Comparison of ENCODE assay signal across 9 cellular contexts in the genomic region with DNA sequence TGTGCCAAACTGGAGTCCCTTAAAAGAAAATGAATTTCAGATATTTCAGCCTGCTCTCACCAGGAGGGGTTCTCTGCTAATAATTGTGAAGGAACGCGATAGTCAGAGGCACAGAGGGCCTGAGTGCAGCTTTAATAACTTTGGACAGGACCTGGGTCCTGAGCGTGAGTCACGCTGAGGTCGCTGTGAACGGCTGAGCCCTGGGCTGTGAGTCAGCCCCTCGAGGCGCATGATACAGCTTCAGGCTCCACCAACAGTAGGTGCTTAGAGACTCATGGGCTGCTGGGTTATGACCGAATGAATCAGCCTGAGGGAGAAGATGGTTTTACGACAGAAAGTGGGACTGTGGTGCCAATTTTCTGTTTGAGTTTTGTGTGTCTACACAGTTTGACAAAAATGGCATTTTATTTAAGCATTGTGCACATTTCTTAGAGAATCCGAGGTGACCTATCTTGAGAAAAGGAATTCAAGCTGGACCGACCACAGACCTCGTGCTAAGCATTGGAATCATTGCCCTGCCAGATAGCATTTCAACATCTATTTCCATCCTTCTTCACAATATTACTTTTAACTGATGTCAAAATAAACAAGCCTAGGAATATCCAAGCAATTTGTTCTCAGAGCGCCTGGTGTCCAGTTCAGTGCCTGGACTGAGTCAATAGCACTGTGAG.
DNase-seq lines count a peak whose midpoint lies in the region; ATAC-seq and TF ChIP-seq lines count a peak whose summit lies in the region.
"Had no signal": no experiment of that assay in that cellular context is flagged by ENCODE, and none has a peak within 500 bp of the region (broad histone marks: within the 10 kb centered on the region; RNA-seq: fewer than 3 reads in every experiment).

No MANE protein-coding gene starts in this region.

- no peak overlapping the region for H3K4me3 ChIP-seq in HCT116 (replicated peaks in 1 of 2; ENCODE audit: low read depth in 1 of 2, low read length in 2 of 2)
- H3K4me3 ChIP-seq in right cardiac atrium (ENCODE audit: low read length) = no peak overlapping the region
- no peak overlapping the region for H3K4me3 ChIP-seq in stomach
- H3K4me3 ChIP-seq in neural progenitor cell = no peak overlapping the region
- H3K4me3 ChIP-seq in MM.1S (ENCODE audit: low read length) = no peak overlapping the region

- DNase-seq in HCT116 (ENCODE audit: low read depth, low spot score) = peak; percentile 88
- peak; percentile 95 for DNase-seq in amniotic stem cell (lab: John Stamatoyannopoulos, UW)
- peak; percentile 89 to 91 (median 90) for DNase-seq in right cardiac atrium
- DNase-seq in stomach = peak; percentile 37
- DNase-seq in neural progenitor cell (ENCODE audit: low spot score) = no peak
- DNase-seq in MM.1S = no peak

- TF ChIP-seq EP300 in stomach (IDR thresholded peaks at IDR 0.05) = no peak

- H3K4me2 ChIP-seq in HCT116 (ENCODE audit: low read length) = peak overlapping the region; percentile 67
- H3K4me2 ChIP-seq in neural progenitor cell = no peak overlapping the region
- no peak overlapping the region for H3K4me2 ChIP-seq in MM.1S (ENCODE audit: low read depth, low read length)

- H3K27me3 ChIP-seq in HCT116 (ENCODE audit: insufficient read depth, low read length) (no peaks in the 10 kb centered on the region), right cardiac atrium (ENCODE audit: control insufficient read depth, insufficient read depth) (no peaks in the 10 kb centered on the region), stomach (no peaks in the 10 kb centered on the region), neural progenitor cell (no peaks in the 10 kb centered on the region), MM.1S (replicated peaks; ENCODE audit: insufficient read depth, low read length) (no peaks in the 10 kb centered on the region)

- H3K4me3 Mint-ChIP-seq in neural progenitor cell = no peak overlapping the region

- no peaks in the 10 kb centered on the region for H3K9me3 ChIP-seq in HCT116 (ENCODE audit: control insufficient read depth in 1 of 2, insufficient read depth in 1 of 2, low read depth in 1 of 2, low read length in 2 of 2)
- no peaks in the 10 kb centered on the region for H3K9me3 ChIP-seq in right cardiac atrium (ENCODE audit: control insufficient read depth, low read length)
- no peaks in the 10 kb centered on the region for H3K9me3 ChIP-seq in stomach
- H3K9me3 ChIP-seq in neural progenitor cell (ENCODE audit: low read depth) = no peaks in the 10 kb centered on the region
- no peaks in the 10 kb centered on the region for H3K9me3 ChIP-seq in MM.1S (replicated peaks; ENCODE audit: insufficient read depth, low read length)

- no peak for TF ChIP-seq POLR2A in HCT116 (IDR thresholded peaks at IDR 0.05; ENCODE audit: borderline replicate concordance, extremely low read depth, insufficient read depth, insufficient read length)
- TF ChIP-seq POLR2A in stomach (IDR thresholded peaks at IDR 0.05) = no peak
- no peak for TF ChIP-seq POLR2A in GM18505 (IDR thresholded peaks at IDR 0.05; ENCODE audit: borderline replicate concordance, extremely low read depth, insufficient read depth, insufficient read length)

- H3K79me2 ChIP-seq in HCT116 (ENCODE audit: insufficient read depth, low read length) = no peaks in the 10 kb centered on the region
- H3K79me2 ChIP-seq in neural progenitor cell (ENCODE audit: low read depth) = no peaks in the 10 kb centered on the region
- no peaks in the 10 kb centered on the region for H3K79me2 ChIP-seq in MM.1S (ENCODE audit: low read length)

- H3K9me2 ChIP-seq in HCT116 (ENCODE audit: insufficient read depth) = no peaks in the 10 kb centered on the region
- H3K9me2 ChIP-seq in MM.1S (replicated peaks; ENCODE audit: insufficient read depth, low read length) = no peaks in the 10 kb centered on the region

- H3K27me3 Mint-ChIP-seq in neural progenitor cell (ENCODE audit: insufficient read depth, low read depth) = peaks cover 3% of the 10 kb centered on the region

- CTCF ChIA-PET in HCT116 (lab: Charles Lee) = no interaction called here

- WGBS in right cardiac atrium = 49% methylated on average over 14 of the region's 14 CpGs
- 59 to 75% (median 61%) methylated on average over 14 of the region's 14 CpGs for WGBS in stomach, 5 donors

- H3K9ac ChIP-seq in HCT116 (ENCODE audit: low read length) (peak overlapping the region; percentile 10; the same call in 1 of the 2 replicates), neural progenitor cell (no peak overlapping the region), MM.1S (ENCODE audit: low read length) (no peak overlapping the region)

- no peak overlapping the region for H3K27ac Mint-ChIP-seq in neural progenitor cell

- ATAC-seq in HCT116 (peak; percentile 100), right cardiac atrium (peak; percentile 96), GM19452 (IDR thresholded peaks at IDR 0.05; ENCODE audit: unreplicated experiment) (no peak), GM18505 (IDR thresholded peaks at IDR 0.05; ENCODE audit: unreplicated experiment) (no peak)

- H3F3A ChIP-seq in neural progenitor cell (ENCODE audit: low read depth) (no peaks in the 10 kb centered on the region), MM.1S (ENCODE audit: insufficient read depth, low read length) (no peaks in the 10 kb centered on the region)

- no peak overlapping the region for H3K27ac ChIP-seq in HCT116 (ENCODE audit: low read depth, low read length)
- H3K27ac ChIP-seq in right cardiac atrium (ENCODE audit: low read length) = peak overlapping the region; percentile 66
- H3K27ac ChIP-seq in stomach = peak overlapping the region; percentile 25 to 67 (median 38)
- H3K27ac ChIP-seq in neural progenitor cell = no peak overlapping the region
- H3K27ac ChIP-seq in MM.1S (ENCODE audit: low read length) = no peak overlapping the region
- H3K27ac ChIP-seq: VCaP had no signal

- TF ChIP-seq CTCF in HCT116 (IDR thresholded peaks at IDR 0.05 in 2 of 3, conservative IDR thresholded peaks at IDR 0.05 in 1 of 3; ENCODE audit: borderline replicate concordance in 1 of 3, insufficient read depth in 1 of 3, low read depth in 2 of 3, low read length in 2 of 3) = no peak
- no peak for TF ChIP-seq CTCF in stomach (IDR thresholded peaks at IDR 0.05)
- no peak for TF ChIP-seq CTCF in neural progenitor cell (IDR thresholded peaks at IDR 0.05)
- no peak for TF ChIP-seq CTCF in MM.1S (IDR thresholded peaks at IDR 0.05; ENCODE audit: low read length)

- POLR2A ChIA-PET in HCT116 (lab: Charles Lee) = no interaction called here

- H3K9me3 Mint-ChIP-seq in neural progenitor cell = peaks cover 4% of the 10 kb centered on the region

- H4K20me1 ChIP-seq in HCT116 (ENCODE audit: insufficient read depth) (no peaks in the 10 kb centered on the region), neural progenitor cell (ENCODE audit: low read depth) (no peaks in the 10 kb centered on the region), MM.1S (ENCODE audit: insufficient read depth, low read length) (no peaks in the 10 kb centered on the region)

- H3K36me3 ChIP-seq in HCT116 (ENCODE audit: control insufficient read depth in 1 of 2, insufficient read depth in 2 of 2, low read length in 2 of 2) (no peaks in the 10 kb centered on the region), stomach (no peaks in the 10 kb centered on the region), neural progenitor cell (no peaks in the 10 kb centered on the region), MM.1S (replicated peaks; ENCODE audit: insufficient read depth, low read length) (no peaks in the 10 kb centered on the region)

- H3K36me3 Mint-ChIP-seq in neural progenitor cell = no peaks in the 10 kb centered on the region

- peaks cover 6 to 18% of the 10 kb centered on the region in 2 experiments; a peak in 3 of 4 replicates for H3K4me1 ChIP-seq in HCT116 (ENCODE audit: control insufficient read depth in 1 of 2, insufficient read depth in 2 of 2, low read length in 2 of 2)
- H3K4me1 ChIP-seq in right cardiac atrium (ENCODE audit: control insufficient read depth, insufficient read depth, low read length) = no peaks in the 10 kb centered on the region
- peaks cover 0 to 11% (median 3%) of the 10 kb centered on the region in 4 donors for H3K4me1 ChIP-seq in stomach
- H3K4me1 ChIP-seq in neural progenitor cell = no peaks in the 10 kb centered on the region
- no peaks in the 10 kb centered on the region for H3K4me1 ChIP-seq in MM.1S (ENCODE audit: low read length)

- peak; percentile 59 for TF ChIP-seq RAD21 in HCT116 (IDR thresholded peaks at IDR 0.05; ENCODE audit: low read depth)

- H2AFZ ChIP-seq in HCT116 (ENCODE audit: low read depth, low read length, poor library complexity, severe bottlenecking) (peak overlapping the region; percentile 89), neural progenitor cell (replicated peaks) (no peak overlapping the region), MM.1S (ENCODE audit: low read length) (no peak overlapping the region)

- H3K4me1 Mint-ChIP-seq in neural progenitor cell = no peaks in the 10 kb centered on the region

- RAD21 ChIA-PET in HCT116 (lab: Charles Lee; ENCODE audit: low non-redundant PET in 1 of 2, low total read pairs in 2 of 2, uncharacterized antibody in 2 of 2, unreplicated experiment in 2 of 2) = interaction anchor here in 1 of 2 experiments (0.5 kb wide), 1 partner anchor 213 kb away, joined by 6 read pairs; no protein-coding TSS in a partner anchor

- BruUV-seq in HCT116 (replicated peaks; lab: Mats Ljungman, UMichigan) = no TSS peak

- intact Hi-C loops in HCT116 (cut with micrococcal nuclease) (no loop called here), right cardiac atrium (cut with DNase I) (loop anchor here in 1 of 4 donors (5.0 kb wide), 1 partner anchor 97 kb away; no protein-coding TSS in a partner anchor), stomach (cut with DNase I; ENCODE audit: low total_unique reads) (no loop called here)

TF ChIP-seq in HCT116, 20 proteins besides CTCF, POLR2A, EP300 and RAD21 (continues in another document):
- TF ChIP-seq, protein P1, sequence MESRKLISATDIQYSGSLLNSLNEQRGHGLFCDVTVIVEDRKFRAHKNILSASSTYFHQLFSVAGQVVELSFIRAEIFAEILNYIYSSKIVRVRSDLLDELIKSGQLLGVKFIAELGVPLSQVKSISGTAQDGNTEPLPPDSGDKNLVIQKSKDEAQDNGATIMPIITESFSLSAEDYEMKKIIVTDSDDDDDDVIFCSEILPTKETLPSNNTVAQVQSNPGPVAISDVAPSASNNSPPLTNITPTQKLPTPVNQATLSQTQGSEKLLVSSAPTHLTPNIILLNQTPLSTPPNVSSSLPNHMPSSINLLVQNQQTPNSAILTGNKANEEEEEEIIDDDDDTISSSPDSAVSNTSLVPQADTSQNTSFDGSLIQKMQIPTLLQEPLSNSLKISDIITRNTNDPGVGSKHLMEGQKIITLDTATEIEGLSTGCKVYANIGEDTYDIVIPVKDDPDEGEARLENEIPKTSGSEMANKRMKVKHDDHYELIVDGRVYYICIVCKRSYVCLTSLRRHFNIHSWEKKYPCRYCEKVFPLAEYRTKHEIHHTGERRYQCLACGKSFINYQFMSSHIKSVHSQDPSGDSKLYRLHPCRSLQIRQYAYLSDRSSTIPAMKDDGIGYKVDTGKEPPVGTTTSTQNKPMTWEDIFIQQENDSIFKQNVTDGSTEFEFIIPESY (IDR thresholded peaks at IDR 0.05; ENCODE audit: extremely low read depth, insufficient replicate concordance, low read length) = no peak
- TF ChIP-seq JUND (IDR thresholded peaks at IDR 0.05) (peak; percentile 94), POLR2AphosphoS5 (IDR thresholded peaks at IDR 0.05; ENCODE audit: low read depth, low read length) (peak; percentile 51; the same call in 1 of the 2 replicates)

Comparison
In these comparisons a context has a peak if more than half of its experiments do, and no peak if none do; other contexts are left out.
1. ATAC-seq: peak in HCT116 (single experiment) and right cardiac atrium (2 of 2); none in GM19452 (single experiment) and GM18505 (single experiment).
2. DNase-seq: peak in HCT116 (single experiment), amniotic stem cell (single experiment), right cardiac atrium (3 of 3) and stomach (single experiment); none in neural progenitor cell (single experiment) and MM.1S (single experiment).
3. H3K27ac ChIP-seq: peak in right cardiac atrium (single experiment) and stomach (5 of 5); none in HCT116 (single experiment), neural progenitor cell (single experiment) and MM.1S (single experiment).